In the genomic region with DNA sequence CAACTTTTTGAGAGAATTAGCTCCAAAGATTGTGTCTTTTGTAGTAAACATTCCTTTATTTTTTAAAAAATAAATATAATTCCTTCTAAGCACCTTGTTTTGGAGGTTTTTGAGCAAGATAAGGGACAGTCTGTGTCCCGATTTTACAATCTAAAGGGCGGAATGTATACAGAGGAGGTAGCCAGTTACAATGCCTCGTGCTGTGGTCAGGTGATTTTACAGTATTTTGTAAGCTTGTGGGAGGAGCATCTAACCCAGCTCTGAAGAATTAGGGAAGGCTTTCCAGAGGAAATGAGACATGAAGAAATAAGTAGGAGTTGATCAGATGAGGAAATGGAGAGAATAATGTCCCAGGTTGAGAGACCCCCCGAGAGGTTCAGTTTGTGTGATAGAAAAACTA, we compare ENCODE assay signal across 8 cellular contexts.
DNase-seq lines count a peak whose midpoint lies in the region; ATAC-seq, FAIRE-seq and TF ChIP-seq lines count a peak whose summit lies in the region.

No MANE protein-coding gene starts in this region.

- no peak for TF ChIP-seq CTCF in WERI-Rb-1 (IDR thresholded peaks at IDR 0.05; ENCODE audit: low read depth, low read length)

- H3K27me3 ChIP-seq in WERI-Rb-1 (ENCODE audit: insufficient read depth, low read depth, severe bottlenecking) (no peaks in the 10 kb centered on the region), iPS-18a (ENCODE audit: control insufficient read depth, insufficient read depth, low read length) (peaks cover 8% of the 10 kb centered on the region)

- H3K36me3 ChIP-seq in WERI-Rb-1 (no peaks in the 10 kb centered on the region), iPS-18a (ENCODE audit: control insufficient read depth, low read depth, low read length) (no peaks in the 10 kb centered on the region)

- peaks cover 5% of the 10 kb centered on the region for H3K4me1 ChIP-seq in iPS-18a (ENCODE audit: control insufficient read depth, low read depth, low read length)

- peak; percentile 33 for DNase-seq in AG08395 (ENCODE audit: low spot score)
- DNase-seq in HTR-8/SVneo (ENCODE audit: insufficient read length, low spot score), result peak; percentile 27
- DNase-seq in WERI-Rb-1, result no peak
- DNase-seq in superior temporal gyrus (ENCODE audit: extremely low spot score), result peak; percentile 87
- no peak for DNase-seq in germinal center (ENCODE audit: low spot score)
- DNase-seq in NCI-H510A treated with DMSO at 0.1 percent for 48 hours (lab: John Stamatoyannopoulos, UW), result no peak

- no peak overlapping the region for H3K27ac ChIP-seq in WERI-Rb-1
- H3K27ac ChIP-seq in iPS-18a (ENCODE audit: low read length), result no peak overlapping the region

- H3K4me3 ChIP-seq in WERI-Rb-1 (ENCODE audit: low read depth, low read length) (peak overlapping the region; percentile 92), iPS-18a (ENCODE audit: low read length) (peak overlapping the region; percentile 92)

- no peak for ATAC-seq in GM18909 (IDR thresholded peaks at IDR 0.05; ENCODE audit: poor library complexity, unreplicated experiment)

- H3K9ac ChIP-seq in iPS-18a (ENCODE audit: low read length), result no peak overlapping the region

- FAIRE-seq in HTR-8/SVneo (lab: Jason Lieb, UNC), result no peak

- H3K9me3 ChIP-seq in WERI-Rb-1 (ENCODE audit: severe bottlenecking) (no peaks in the 10 kb centered on the region), iPS-18a (ENCODE audit: control insufficient read depth, low read depth, low read length) (no peaks in the 10 kb centered on the region)

Comparison
In these comparisons a context has a peak if more than half of its experiments do, and no peak if none do; other contexts are left out.
1. DNase-seq: peak in AG08395 (single experiment), HTR-8/SVneo (single experiment) and superior temporal gyrus (single experiment); none in WERI-Rb-1 (single experiment), germinal center (single experiment) and NCI-H510A treated with DMSO at 0.1 percent for 48 hours (single experiment).